In the genomic region with DNA sequence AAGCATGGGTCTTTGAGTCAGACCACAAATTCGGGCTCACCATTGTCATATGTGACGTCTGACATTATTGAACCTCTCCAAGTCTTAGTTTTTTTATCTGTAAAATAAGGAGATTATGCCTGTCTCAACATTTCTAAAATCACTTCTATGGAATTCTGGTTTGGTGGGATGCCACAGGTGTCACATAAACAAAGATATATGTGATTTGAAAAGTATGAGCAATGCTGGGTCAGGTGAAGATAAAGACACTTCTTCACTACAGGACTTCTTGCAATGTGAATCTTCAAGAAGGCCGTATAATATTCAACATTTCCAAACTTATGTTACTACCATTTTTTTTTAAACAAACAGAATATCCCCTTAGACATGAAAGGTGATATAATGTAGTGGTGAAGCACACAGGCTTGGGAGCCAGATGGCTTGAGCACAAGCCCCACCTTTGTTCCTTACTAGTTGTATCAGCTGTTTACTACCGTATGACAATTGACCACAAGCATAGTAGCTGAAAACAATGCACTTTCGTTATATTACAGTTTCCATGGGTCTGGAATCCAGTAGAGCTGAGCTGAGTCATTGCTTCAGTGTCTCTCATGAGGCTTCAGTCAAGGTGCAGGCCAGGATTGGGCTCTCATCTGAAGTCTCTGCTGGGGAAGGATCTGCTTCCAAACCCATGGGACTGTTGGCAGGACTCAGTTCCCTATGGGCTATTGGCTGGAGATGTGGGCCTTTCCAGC, we compare ENCODE assay signal across 32 cellular contexts.
"Had no signal": no experiment of that assay in that cellular context is flagged by ENCODE, and none has a peak within 500 bp of the region (broad histone marks: within the 10 kb centered on the region; RNA-seq: fewer than 3 reads in every experiment).

No MANE protein-coding gene starts in this region.

- DNase-seq: activated CD4-positive, alpha-beta memory T cell treated with anti-CD3 and anti-CD28 coated beads, Interleukin-2, amount 10 ng/mL, durations not matched to agents 7 days and 5 days; activated CD4-positive, alpha-beta T cell treated with anti-CD3 and anti-CD28 coated beads for 1 hour; activated CD4-positive, alpha-beta T cell treated with anti-CD3 and anti-CD28 coated beads, Interleukin-2, amount 10 ng/mL, durations not matched to agents 7 days and 5 days; activated CD8-positive, alpha-beta memory T cell treated with anti-CD3 and anti-CD28 coated beads, Interleukin-2, amount 50 U/mL, for 48 hours; activated gamma-delta T cell treated with Interleukin-2 at 50 U/mL for 16 hours; activated naive CD4-positive, alpha-beta T cell treated with anti-CD3 and anti-CD28 coated beads, Interleukin-2, amount 50 U/mL, for 16 hours; activated T-cell treated with anti-CD3 and anti-CD28 coated beads, Interleukin-2, amount 50 U/mL, for 24 hours; amniotic stem cell; cerebellar nuclear complex; effector memory CD8-positive, alpha-beta T cell; erythroblast; head of caudate nucleus; hippocampal formation; immature natural killer cell; kidney; midbrain; naive thymus-derived CD8-positive, alpha-beta T cell; nucleus accumbens; pancreas; stimulated activated CD4-positive, alpha-beta T cell treated with anti-CD3 and anti-CD28 coated beads, Interleukin-15, amount 100 ng/mL, for 24 hours; stimulated activated CD4-positive, alpha-beta T cell treated with anti-CD3 and anti-CD28 coated beads, Interleukin-2, amount 100 ng/mL, for 24 hours; stimulated activated naive CD4-positive, alpha-beta T cell; T-helper 2 cell; testis; upper lobe of left lung had no signal

- ATAC-seq: effector memory CD8-positive, alpha-beta T cell; gastroesophageal sphincter; naive thymus-derived CD8-positive, alpha-beta T cell; pancreas; WTC11 had no signal

- H3K4me3 ChIP-seq: coronary artery, gastroesophageal sphincter, pancreas, right atrium auricular region, testis, upper lobe of left lung, vagina had no signal

- H3K4me1 Mint-ChIP-seq: activated CD4-positive, alpha-beta memory T cell treated with anti-CD3 and anti-CD28 coated beads, Interleukin-2, amount 10 ng/mL, durations not matched to agents 7 days and 5 days; activated CD4-positive, alpha-beta T cell treated with anti-CD3 and anti-CD28 coated beads, Interleukin-2, amount 10 ng/mL, durations not matched to agents 7 days and 5 days; immature natural killer cell; memory B cell; naive thymus-derived CD8-positive, alpha-beta T cell had no signal

- H3K27ac ChIP-seq: coronary artery, gastroesophageal sphincter, pancreas, right atrium auricular region, testis, upper lobe of left lung, vagina had no signal

- H3K4me1 ChIP-seq: pancreas, right atrium auricular region, upper lobe of left lung had no signal

- H3K36me3 ChIP-seq: gastroesophageal sphincter, pancreas, right atrium auricular region, upper lobe of left lung, vagina had no signal

- H3K9me3 Mint-ChIP-seq: activated CD4-positive, alpha-beta memory T cell treated with anti-CD3 and anti-CD28 coated beads, Interleukin-2, amount 10 ng/mL, durations not matched to agents 7 days and 5 days; activated CD4-positive, alpha-beta T cell treated with anti-CD3 and anti-CD28 coated beads, Interleukin-2, amount 10 ng/mL, durations not matched to agents 7 days and 5 days; activated T-cell treated with anti-CD3 and anti-CD28 coated beads, Interleukin-2, amount 50 U/mL, for 24 hours; effector memory CD8-positive, alpha-beta T cell; immature natural killer cell; memory B cell; naive thymus-derived CD8-positive, alpha-beta T cell; neural crest cell; WTC11 had no signal

- H3K27me3 ChIP-seq: gastroesophageal sphincter, pancreas, right atrium auricular region, testis, upper lobe of left lung, vagina had no signal

- H3K9me3 ChIP-seq: gastroesophageal sphincter, pancreas, right atrium auricular region, testis, upper lobe of left lung, vagina had no signal

- H3K36me3 Mint-ChIP-seq: immature natural killer cell; memory B cell; naive thymus-derived CD8-positive, alpha-beta T cell; WTC11 had no signal

- FAIRE-seq: kidney, pancreas had no signal

- H3K4me3 Mint-ChIP-seq: activated CD4-positive, alpha-beta memory T cell treated with anti-CD3 and anti-CD28 coated beads, Interleukin-2, amount 10 ng/mL, durations not matched to agents 7 days and 5 days; activated CD4-positive, alpha-beta T cell treated with anti-CD3 and anti-CD28 coated beads, Interleukin-2, amount 10 ng/mL, durations not matched to agents 7 days and 5 days; activated T-cell treated with anti-CD3 and anti-CD28 coated beads, Interleukin-2, amount 50 U/mL, for 24 hours; effector memory CD8-positive, alpha-beta T cell; immature natural killer cell; memory B cell; naive thymus-derived CD8-positive, alpha-beta T cell; neural crest cell; WTC11 had no signal

- H3K27ac Mint-ChIP-seq: activated CD4-positive, alpha-beta memory T cell treated with anti-CD3 and anti-CD28 coated beads, Interleukin-2, amount 10 ng/mL, durations not matched to agents 7 days and 5 days; activated CD4-positive, alpha-beta T cell treated with anti-CD3 and anti-CD28 coated beads, Interleukin-2, amount 10 ng/mL, durations not matched to agents 7 days and 5 days; activated T-cell treated with anti-CD3 and anti-CD28 coated beads, Interleukin-2, amount 50 U/mL, for 24 hours; effector memory CD8-positive, alpha-beta T cell; immature natural killer cell; memory B cell; WTC11 had no signal
